8 cellular contexts compared by ENCODE assay signal in genomic region chr1:231691618-231692259, GRCh38.
DNase-seq lines count a peak whose midpoint lies in the region; ATAC-seq and TF ChIP-seq lines count a peak whose summit lies in the region.

No MANE protein-coding gene starts in this region.

- H3K4me1 ChIP-seq in GM23338 (ENCODE audit: insufficient read depth) (no peaks in the 10 kb centered on the region), cardiac muscle cell (ENCODE audit: low read depth) (peaks cover 10% of the 10 kb centered on the region), spleen (peaks cover 0 to 41% (median 20%) of the 10 kb centered on the region in 6 donors)

- peaks cover 4% of the 10 kb centered on the region; the same call in 1 of the 2 replicates for H3K9me2 ChIP-seq in GM23338 (ENCODE audit: insufficient read depth)

- intact Hi-C loops in spleen (cut with DNase I; ENCODE audit: low total_unique reads), result no loop called here

- no peaks in the 10 kb centered on the region for H3F3A ChIP-seq in GM23338 (replicated peaks; ENCODE audit: low read depth)

- H3K4me1 Mint-ChIP-seq in GM23338, result peaks cover 17% of the 10 kb centered on the region

- H3K36me3 ChIP-seq in GM23338 (ENCODE audit: insufficient read depth), result no peaks in the 10 kb centered on the region
- H3K36me3 ChIP-seq in cardiac muscle cell, result no peaks in the 10 kb centered on the region
- peaks cover 0 to 20% (median 10%) of the 10 kb centered on the region in 6 donors for H3K36me3 ChIP-seq in spleen

- H3K9me3 Mint-ChIP-seq in GM23338, result peaks cover 16% of the 10 kb centered on the region

- no peaks in the 10 kb centered on the region for H3K79me2 ChIP-seq in GM23338 (replicated peaks; ENCODE audit: insufficient read depth)

- peak; percentile 81 to 84 for TF ChIP-seq CTCF in GM23338 (conservative IDR thresholded peaks at IDR 0.05; ENCODE audit: low read depth in 2 of 2)
- peak; percentile 82 for TF ChIP-seq CTCF in WI38 (IDR thresholded peaks at IDR 0.05; ENCODE audit: low read depth, low read length)
- TF ChIP-seq CTCF in cardiac muscle cell (IDR thresholded peaks at IDR 0.05; ENCODE audit: low read depth, low read length), result peak; percentile 95
- TF ChIP-seq CTCF in spleen (IDR thresholded peaks at IDR 0.05 in 8 of 11, conservative IDR thresholded peaks at IDR 0.05 in 3 of 11), result peak in 6 of 11 experiments; percentile 21 to 46 (median 32)

- no peak overlapping the region for H2AFZ ChIP-seq in GM23338

- no peaks in the 10 kb centered on the region for H3K9me3 ChIP-seq in cardiac muscle cell (ENCODE audit: low read depth)
- H3K9me3 ChIP-seq in spleen, result peaks cover 0 to 12% (median 5%) of the 10 kb centered on the region in 8 donors

- no peaks in the 10 kb centered on the region; the same call in 1 of the 2 replicates for H4K20me1 ChIP-seq in GM23338 (replicated peaks; ENCODE audit: insufficient read depth)

- H3K4me3 ChIP-seq in GM23338, result no peak overlapping the region
- H3K4me3 ChIP-seq in WI38 (ENCODE audit: low read depth, low read length), result no peak overlapping the region
- H3K4me3 ChIP-seq in cardiac muscle cell, result no peak overlapping the region
- H3K4me3 ChIP-seq in spleen, result no peak overlapping the region

- H3K27ac ChIP-seq in GM23338 (ENCODE audit: low read depth), result no peak overlapping the region
- no peak overlapping the region for H3K27ac ChIP-seq in cardiac muscle cell
- H3K27ac ChIP-seq in spleen, result no peak overlapping the region

- H3K27me3 ChIP-seq in GM23338 (ENCODE audit: insufficient read depth), result no peaks in the 10 kb centered on the region
- H3K27me3 ChIP-seq in cardiac muscle cell, result no peaks in the 10 kb centered on the region
- H3K27me3 ChIP-seq in spleen (replicated peaks in 1 of 7), result peaks cover 0 to 21% (median 0%) of the 10 kb centered on the region in 7 donors

- no peak overlapping the region for H3K4me3 Mint-ChIP-seq in GM23338

- DNase-seq in GM23338 (ENCODE audit: low spot score) (peak; percentile 78), cardiac muscle cell (ENCODE audit: low read depth in 1 of 2, low spot score in 1 of 2) (peak; percentile 43 to 71), spleen (no peak), GF-D8 (lab: John Stamatoyannopoulos, UW) (no peak), NCI-H128 (lab: John Stamatoyannopoulos, UW; ENCODE audit: unreplicated experiment) (no peak)
- DNase-seq in stimulated activated naive CD4-positive, alpha-beta T cell (lab: John Stamatoyannopoulos, UW), result no peak

- peak; percentile 97 for ATAC-seq in GM23338
- ATAC-seq in GM21723 (IDR thresholded peaks at IDR 0.05; ENCODE audit: unreplicated experiment), result no peak

- H3K36me3 Mint-ChIP-seq in GM23338 (ENCODE audit: low read depth), result peaks cover 11% of the 10 kb centered on the region

- H3K27ac Mint-ChIP-seq in GM23338, result no peak overlapping the region

- no peak overlapping the region for H3K4me2 ChIP-seq in GM23338

- no peak for TF ChIP-seq POLR2A in spleen (IDR thresholded peaks at IDR 0.05)

- 81 to 90% (median 86%) methylated on average over 17 of the region's 17 CpGs for WGBS in spleen, 5 donors

- no peaks in the 10 kb centered on the region for H3K27me3 Mint-ChIP-seq in GM23338 (ENCODE audit: insufficient read depth, low read depth, poor library complexity)

TF ChIP-seq in GM23338, 12 proteins besides CTCF, POLR2A, EP300 and RAD21:
- no peak for TF ChIP-seq JUNB (IDR thresholded peaks at IDR 0.05; ENCODE audit: unreplicated experiment)
- no peak for TF ChIP-seq REST (IDR thresholded peaks at IDR 0.05; ENCODE audit: unreplicated experiment)
- no peak for TF ChIP-seq CREB1 (CRISPR knock-in tag; IDR thresholded peaks at IDR 0.05; ENCODE audit: low read depth)
- TF ChIP-seq ZNF114 (CRISPR knock-in tag; IDR thresholded peaks at IDR 0.05), result no peak
- no peak for TF ChIP-seq EZH2phosphoT487 (IDR thresholded peaks at IDR 0.05; ENCODE audit: unreplicated experiment)

Comparison
In these comparisons a context has a peak if more than half of its experiments do, and no peak if none do; other contexts are left out.
1. DNase-seq: peak in GM23338 (single experiment) and cardiac muscle cell (2 of 2); none in spleen (single experiment), GF-D8 (single experiment), stimulated activated naive CD4-positive, alpha-beta T cell (0 of 6) and NCI-H128 (single experiment).
2. CTCF ChIP-seq: peak in every context shown above with its lines; median percentile 95 in cardiac muscle cell; 82 in GM23338; 82 in WI38; 32 in spleen.